Comparison of ENCODE assay signal across 20 cellular contexts in genomic region chr7:72078301-72078700, GRCh38.
DNase-seq lines count a peak whose midpoint lies in the region; ATAC-seq and TF ChIP-seq lines count a peak whose summit lies in the region.
"Had no signal": no experiment of that assay in that cellular context is flagged by ENCODE, and none has a peak within 500 bp of the region (broad histone marks: within the 10 kb centered on the region; RNA-seq: fewer than 3 reads in every experiment).

No MANE protein-coding gene starts in this region.

- 87 to 97% (median 91%) methylated on average over 8 of the region's 8 CpGs for WGBS in heart left ventricle, 4 donors
- 82% methylated on average over 7 of the region's 8 CpGs for WGBS in esophagus muscularis mucosa

- H3K27ac ChIP-seq in right atrium auricular region: no peak overlapping the region
- no peak overlapping the region for H3K27ac ChIP-seq in heart left ventricle
- no peak overlapping the region for H3K27ac ChIP-seq in esophagus muscularis mucosa (replicated peaks in 1 of 4)
- no peak overlapping the region for H3K27ac ChIP-seq in osteoblast (ENCODE audit: low read depth, low read length)
- H3K27ac ChIP-seq: 22Rv1; A549; BLaER1 treated with 17β-estradiol and CSF1 and Interleukin-3, amounts not matched to agents 10 nM and 100 nM; C4-2B had no signal

- TF ChIP-seq CTCF in right atrium auricular region (IDR thresholded peaks at IDR 0.05) (no peak), heart left ventricle (IDR thresholded peaks at IDR 0.05) (no peak), esophagus muscularis mucosa (IDR thresholded peaks at IDR 0.05) (no peak), osteoblast (IDR thresholded peaks at IDR 0.05; ENCODE audit: extremely low read depth, low read depth, low read length) (no peak)

- H3K36me3 ChIP-seq in right atrium auricular region (no peaks in the 10 kb centered on the region), heart left ventricle (no peaks in the 10 kb centered on the region), esophagus muscularis mucosa (no peaks in the 10 kb centered on the region), osteoblast (ENCODE audit: insufficient read depth, low read length) (no peaks in the 10 kb centered on the region)
- H3K36me3 ChIP-seq: BLaER1 treated with 17β-estradiol and CSF1 and Interleukin-3, amounts not matched to agents 10 nM and 100 nM had no signal

- DNase-seq in right atrium auricular region (ENCODE audit: low spot score): peak; percentile 28
- DNase-seq in heart left ventricle: no peak
- peak; percentile 85 for DNase-seq in cerebellar cortex (ENCODE audit: low spot score)
- peak; percentile 68 for DNase-seq in esophagus muscularis mucosa (ENCODE audit: extremely low spot score)
- peak; percentile 22 for DNase-seq in osteoblast (ENCODE audit: insufficient read length, low spot score, missing footprints)
- DNase-seq in putamen (ENCODE audit: low spot score): no peak
- DNase-seq in NCI-H2029 (lab: John Stamatoyannopoulos, UW): no peak
- DNase-seq: AML-193; Caco-2; Calu3; CD4-positive, alpha-beta T cell; CD8-positive, alpha-beta T cell; DMS79 treated with DMSO at 0.1 percent for 48 hours; GDM1 had no signal

- no peak for TF ChIP-seq POLR2A in heart left ventricle (IDR thresholded peaks at IDR 0.05)
- no peak for TF ChIP-seq POLR2A in esophagus muscularis mucosa (IDR thresholded peaks at IDR 0.05; ENCODE audit: low read depth)

- H4K20me1 ChIP-seq in osteoblast (ENCODE audit: insufficient read depth, low read length): no peaks in the 10 kb centered on the region
- H4K20me1 ChIP-seq: BLaER1 treated with 17β-estradiol and CSF1 and Interleukin-3, amounts not matched to agents 10 nM and 100 nM had no signal

- H3K79me2 ChIP-seq in osteoblast (ENCODE audit: insufficient read depth, low read length): no peaks in the 10 kb centered on the region

- no peak overlapping the region for H3K4me2 ChIP-seq in osteoblast (ENCODE audit: insufficient read depth, low read length)
- H3K4me2 ChIP-seq: A549; BLaER1 treated with 17β-estradiol and CSF1 and Interleukin-3, amounts not matched to agents 10 nM and 100 nM had no signal

- no peak overlapping the region for H2AFZ ChIP-seq in osteoblast (ENCODE audit: low read length)

- TF ChIP-seq EP300 in esophagus muscularis mucosa (IDR thresholded peaks at IDR 0.05): no peak

- intact Hi-C loops in heart left ventricle (cut with DNase I) (no loop called here), esophagus muscularis mucosa (cut with DNase I) (no loop called here)

- H3K4me1 ChIP-seq in right atrium auricular region (no peaks in the 10 kb centered on the region), heart left ventricle (no peaks in the 10 kb centered on the region), esophagus muscularis mucosa (no peaks in the 10 kb centered on the region), osteoblast (ENCODE audit: insufficient read depth, low read length) (no peaks in the 10 kb centered on the region)
- H3K4me1 ChIP-seq: A549, Caco-2 had no signal

- ATAC-seq in heart left ventricle: no peak
- no peak for ATAC-seq in GM19023 (IDR thresholded peaks at IDR 0.05; ENCODE audit: unreplicated experiment)
- ATAC-seq: A549; CD8-positive, alpha-beta T cell; GM12878 had no signal

- H3K27me3 ChIP-seq in right atrium auricular region: no peaks in the 10 kb centered on the region
- no peaks in the 10 kb centered on the region for H3K27me3 ChIP-seq in heart left ventricle
- no peaks in the 10 kb centered on the region for H3K27me3 ChIP-seq in esophagus muscularis mucosa
- H3K27me3 ChIP-seq in osteoblast (ENCODE audit: insufficient read depth, low read length): no peaks in the 10 kb centered on the region
- H3K27me3 ChIP-seq: BLaER1 treated with 17β-estradiol and CSF1 and Interleukin-3, amounts not matched to agents 10 nM and 100 nM had no signal

- H3K9me3 ChIP-seq in right atrium auricular region: no peaks in the 10 kb centered on the region
- H3K9me3 ChIP-seq in heart left ventricle: peaks cover 0 to 5% (median 0%) of the 10 kb centered on the region in 12 donors
- peaks cover 0 to 4% (median 0%) of the 10 kb centered on the region in 4 donors for H3K9me3 ChIP-seq in esophagus muscularis mucosa
- no peaks in the 10 kb centered on the region for H3K9me3 ChIP-seq in osteoblast (ENCODE audit: low read depth, low read length)
- H3K9me3 ChIP-seq: A549, Caco-2 had no signal

- H3K4me3 ChIP-seq in right atrium auricular region: no peak overlapping the region
- H3K4me3 ChIP-seq in heart left ventricle: no peak overlapping the region
- H3K4me3 ChIP-seq in esophagus muscularis mucosa: no peak overlapping the region
- H3K4me3 ChIP-seq in osteoblast (ENCODE audit: insufficient read depth, low read length): no peak overlapping the region
- H3K4me3 ChIP-seq: A549; BLaER1 treated with 17β-estradiol and CSF1 and Interleukin-3, amounts not matched to agents 10 nM and 100 nM; GM12878 had no signal

Comparison
In these comparisons a context has a peak if more than half of its experiments do, and no peak if none do; other contexts are left out.
1. DNase-seq: peak in right atrium auricular region (single experiment), cerebellar cortex (single experiment), esophagus muscularis mucosa (single experiment) and osteoblast (single experiment); none in heart left ventricle (0 of 5), putamen (single experiment) and NCI-H2029 (single experiment).